Comparison of ENCODE assay signal across 8 cellular contexts in the genomic region with DNA sequence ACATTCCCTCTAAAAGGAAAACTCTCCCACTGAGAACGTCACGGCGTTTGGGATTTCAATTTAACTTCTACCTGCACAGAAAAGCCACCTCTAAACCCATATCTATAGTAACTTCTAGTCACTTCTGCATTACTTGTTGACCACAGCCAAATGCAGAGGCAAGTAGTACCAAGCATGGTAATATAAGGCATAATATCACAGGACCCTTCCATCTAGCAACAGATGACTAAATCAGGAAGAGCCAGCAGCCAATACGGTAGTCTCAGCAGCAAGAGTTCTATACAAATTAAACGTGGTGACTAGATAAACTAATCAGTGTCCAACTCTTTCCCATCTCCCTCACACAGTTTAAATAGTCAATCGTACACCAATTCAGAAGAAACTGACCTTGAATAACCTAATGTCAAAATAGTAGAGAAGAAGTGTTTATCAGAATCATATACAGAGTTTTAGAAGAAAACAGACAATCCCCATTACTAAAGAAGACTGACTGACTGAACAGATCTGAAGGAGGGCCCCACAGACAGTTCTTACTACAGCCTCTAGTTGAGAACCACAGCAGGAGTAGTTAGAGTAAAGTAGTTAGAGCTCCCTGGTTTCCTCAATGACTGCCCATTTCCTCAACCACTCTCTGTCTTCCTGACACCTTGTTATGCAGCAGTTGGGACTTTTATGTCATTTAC. TPM values are rescaled to one million over a fixed set of nuclear protein-coding genes. Genes with fewer than 3 reads are reported as not detected.
DNase-seq lines count a peak whose midpoint lies in the region; ATAC-seq and TF ChIP-seq lines count a peak whose summit lies in the region.

No MANE protein-coding gene starts in this region.

- H3K27me3 Mint-ChIP-seq in mesothelial cell of epicardium (ENCODE audit: low read depth): no peaks in the 10 kb centered on the region

- no peak overlapping the region for H3K27ac ChIP-seq in aorta (ENCODE audit: low read depth in 1 of 2, low read length in 2 of 2)

- H3K4me1 ChIP-seq in aorta (ENCODE audit: control insufficient read depth in 1 of 2, insufficient read depth in 2 of 2, low read length in 2 of 2): peaks cover 2 to 7% of the 10 kb centered on the region in 2 donors

- H3K9me3 ChIP-seq in aorta (ENCODE audit: control insufficient read depth, low read length): no peaks in the 10 kb centered on the region

- intact Hi-C loops in aorta (cut with DNase I): no loop called here

- H3K27me3 ChIP-seq in aorta (ENCODE audit: control insufficient read depth in 1 of 2, insufficient read depth in 2 of 2, low read length in 1 of 2): no peaks in the 10 kb centered on the region

- no peak overlapping the region for H3K4me3 Mint-ChIP-seq in mesothelial cell of epicardium

- H3K4me3 ChIP-seq in aorta (ENCODE audit: low read length in 2 of 2): no peak overlapping the region

- H3K27ac Mint-ChIP-seq in mesothelial cell of epicardium: peak overlapping the region; percentile 35

- 71 to 75% methylated on average over 6 of the region's 6 CpGs for WGBS in aorta, 2 donors

- no peaks in the 10 kb centered on the region for H3K9me3 Mint-ChIP-seq in mesothelial cell of epicardium

- H3K4me1 Mint-ChIP-seq in mesothelial cell of epicardium: peaks cover 10% of the 10 kb centered on the region

- ATAC-seq in activated CD4-positive, CD25-positive, alpha-beta regulatory T cell treated with anti-CD3 and anti-CD28 coated beads, Interleukin-2, amount 50 U/mL, for 24 hours: peak; percentile 79 to 88
- ATAC-seq in GM21825 (IDR thresholded peaks at IDR 0.05; ENCODE audit: unreplicated experiment) (peak; percentile 98), aorta (ENCODE audit: low FRiP score) (no peak)

- peaks cover 9% of the 10 kb centered on the region for H3K36me3 Mint-ChIP-seq in mesothelial cell of epicardium

- no peak for DNase-seq in activated CD4-positive, CD25-positive, alpha-beta regulatory T cell (lab: John Stamatoyannopoulos, UW)
- DNase-seq in astrocyte of the hippocampus (ENCODE audit: low read depth, low spot score) (peak; percentile 30), mesothelial cell of epicardium (ENCODE audit: low spot score in 2 of 2, unreplicated experiment in 2 of 2) (no peak), NCI-H510A (lab: John Stamatoyannopoulos, UW) (no peak), aorta (no peak)

- TF ChIP-seq CTCF in mesothelial cell of epicardium (IDR thresholded peaks at IDR 0.05; ENCODE audit: unreplicated experiment): no peak

- no peak for TF ChIP-seq EP300 in Ishikawa (IDR thresholded peaks at IDR 0.05; ENCODE audit: borderline replicate concordance)

- no peaks in the 10 kb centered on the region for H3K36me3 ChIP-seq in aorta (ENCODE audit: control insufficient read depth in 1 of 2, insufficient read depth in 2 of 2, low read length in 1 of 2)

- no peak for TF ChIP-seq RAD21 in Ishikawa (IDR thresholded peaks at IDR 0.05; ENCODE audit: low read depth)

TF ChIP-seq in Ishikawa, 13 proteins besides CTCF, POLR2A, EP300 and RAD21:
- TF ChIP-seq CREB1 (IDR thresholded peaks at IDR 0.05; ENCODE audit: low read depth): 0 out of 2 replicates have a peak, but pooled peaks have one; percentile 24
- TF ChIP-seq, protein P1, sequence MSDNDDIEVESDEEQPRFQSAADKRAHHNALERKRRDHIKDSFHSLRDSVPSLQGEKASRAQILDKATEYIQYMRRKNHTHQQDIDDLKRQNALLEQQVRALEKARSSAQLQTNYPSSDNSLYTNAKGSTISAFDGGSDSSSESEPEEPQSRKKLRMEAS (IDR thresholded peaks at IDR 0.05): no peak
- TF ChIP-seq ZBTB7A (IDR thresholded peaks at IDR 0.05; ENCODE audit: low read depth): no peak
- TF ChIP-seq TAF1 (IDR thresholded peaks at IDR 0.05; ENCODE audit: low read depth): no peak
- TF ChIP-seq CEBPB (IDR thresholded peaks at IDR 0.05): no peak

RNA-seq across cellular contexts. Expression of a gene that starts 30.0 kb away (rescaled TPM):
- total RNA-seq in mesothelial cell of epicardium (49.5 to 53.7 TPM (median 52.7 TPM) in 3 replicates), aorta (10 to 100 TPM; 33.6 to 36.2 TPM)
- 10 to 100 TPM; 26.5 to 28.5 TPM for polyA plus RNA-seq in aorta

RNA-seq across cellular contexts. Expression of a gene that starts 58.8 kb away (rescaled TPM):
- total RNA-seq in mesothelial cell of epicardium (62.6 to 70.6 TPM (median 63.7 TPM) in 3 replicates), aorta (10 to 100 TPM; 38.4 to 47.5 TPM)
- 100 to 1,000 TPM in 1 of 2 donors, 10 to 100 TPM in 1; 79.4 to 131 TPM for polyA plus RNA-seq in aorta
